ENCODE assay signal across 12 cellular contexts in genomic region chr18:11005528-11005927, GRCh38.
DNase-seq lines count a peak whose midpoint lies in the region; ATAC-seq and TF ChIP-seq lines count a peak whose summit lies in the region.
"Had no signal": no experiment of that assay in that cellular context is flagged by ENCODE, and none has a peak within 500 bp of the region (broad histone marks: within the 10 kb centered on the region; RNA-seq: fewer than 3 reads in every experiment).

No MANE protein-coding gene starts in this region.

- peak overlapping the region; percentile 52 for H3K27ac Mint-ChIP-seq in endodermal cell
- H3K27ac Mint-ChIP-seq: activated naive CD4-positive, alpha-beta T cell treated with anti-CD3 and anti-CD28 coated beads for 36 hours had no signal

- WGBS in endodermal cell (ENCODE audit: insufficient coverage in 1 of 2, insufficient read length in 1 of 2), 2 experiments = 71 to 72% methylated on average over 2 to 5 of the region's 5 CpGs
- WGBS in mesendoderm (ENCODE audit: extremely low coverage, insufficient coverage, low lambda C conversion rate) = no CpG with 5 or more reads among the region's 5 CpGs

- in situ Hi-C loops in ACHN (cut with HindIII; ENCODE audit: low pct_ligation_motif_present, low pct_unique_long_range_greater_than_20kb, low sequenced_read_pairs) = no loop called here

- no peak overlapping the region for H3K4me3 Mint-ChIP-seq in endodermal cell
- H3K4me3 Mint-ChIP-seq: activated naive CD4-positive, alpha-beta T cell treated with anti-CD3 and anti-CD28 coated beads for 36 hours had no signal

- H2BK5ac ChIP-seq in mesendoderm (ENCODE audit: low read length) = no peak overlapping the region

- H2BK120ac ChIP-seq in mesendoderm (ENCODE audit: low read depth, low read length) = no peak overlapping the region

- H3K9ac ChIP-seq in endodermal cell (ENCODE audit: extremely low read depth, low read length, poor library complexity, severe bottlenecking) (no peak overlapping the region), mesendoderm (ENCODE audit: low read length) (no peak overlapping the region)
- H3K9ac ChIP-seq: BLaER1 treated with 17β-estradiol and CSF1 and Interleukin-3, amounts not matched to agents 10 nM and 100 nM had no signal

- ATAC-seq in HG02840 (IDR thresholded peaks at IDR 0.05; ENCODE audit: low FRiP score, unreplicated experiment) = no peak
- ATAC-seq in HG03457 (IDR thresholded peaks at IDR 0.05; ENCODE audit: unreplicated experiment) = no peak

- no peaks in the 10 kb centered on the region for H3K79me1 ChIP-seq in mesendoderm (ENCODE audit: low read length)

- H3K36me3 ChIP-seq in endodermal cell (ENCODE audit: control insufficient read depth, insufficient read depth, low read length) = no peaks in the 10 kb centered on the region
- H3K36me3 ChIP-seq in mesendoderm (ENCODE audit: control insufficient read depth, insufficient read depth, low read length) = no peaks in the 10 kb centered on the region
- H3K36me3 ChIP-seq: BLaER1 treated with 17β-estradiol and CSF1 and Interleukin-3, amounts not matched to agents 10 nM and 100 nM had no signal

- no peaks in the 10 kb centered on the region for H3K27me3 Mint-ChIP-seq in endodermal cell (ENCODE audit: insufficient read depth)

- H3K79me2 ChIP-seq in mesendoderm (ENCODE audit: control insufficient read depth, insufficient read depth, low read length) = no peaks in the 10 kb centered on the region

- H3K9me3 ChIP-seq in endodermal cell (ENCODE audit: control insufficient read depth, low read length) = no peaks in the 10 kb centered on the region

- no peak for TF ChIP-seq CTCF in endodermal cell (conservative IDR thresholded peaks at IDR 0.05)

- H3K4me2 ChIP-seq in mesendoderm (ENCODE audit: low read length) = no peak overlapping the region
- H3K4me2 ChIP-seq: BLaER1 treated with 17β-estradiol and CSF1 and Interleukin-3, amounts not matched to agents 10 nM and 100 nM had no signal

- H3K4me1 Mint-ChIP-seq in endodermal cell = peaks cover 26% of the 10 kb centered on the region

- peaks cover 5% of the 10 kb centered on the region for H3K4me1 ChIP-seq in endodermal cell (ENCODE audit: control insufficient read depth, insufficient read depth, low read length)
- H3K4me1 ChIP-seq in mesendoderm (ENCODE audit: control insufficient read depth, low read depth, low read length) = no peaks in the 10 kb centered on the region

- no peaks in the 10 kb centered on the region for H3K36me3 Mint-ChIP-seq in endodermal cell (ENCODE audit: low read depth)

- no peaks in the 10 kb centered on the region for H3K9me3 Mint-ChIP-seq in endodermal cell

- H3K56ac ChIP-seq in mesendoderm (ENCODE audit: low read length) = no peak overlapping the region

- H3K23ac ChIP-seq in mesendoderm (ENCODE audit: low read length) = no peak overlapping the region

- H2BK15ac ChIP-seq in mesendoderm (replicated peaks; ENCODE audit: low read depth) = no peak overlapping the region

- no peak overlapping the region for H4K8ac ChIP-seq in mesendoderm (ENCODE audit: low read depth, low read length)

- no peak overlapping the region for H3K4ac ChIP-seq in mesendoderm (ENCODE audit: low read depth, low read length)

- no peak overlapping the region for H4K5ac ChIP-seq in mesendoderm (ENCODE audit: low read length)

- H3K18ac ChIP-seq in mesendoderm (ENCODE audit: low read length) = no peak overlapping the region

- no peak overlapping the region for H2AK5ac ChIP-seq in mesendoderm (ENCODE audit: low read length)

- H3K27ac ChIP-seq in endodermal cell (ENCODE audit: low read depth, low read length) = no peak overlapping the region
- H3K27ac ChIP-seq in mesendoderm (ENCODE audit: low read depth, low read length) = no peak overlapping the region
- H3K27ac ChIP-seq: BLaER1 treated with 17β-estradiol and CSF1 and Interleukin-3, amounts not matched to agents 10 nM and 100 nM; skin epidermis had no signal

- DNase-seq in COLO829 (ENCODE audit: low spot score) (peak; percentile 87), LHCN-M2 (ENCODE audit: low read depth) (peak; percentile 100), endodermal cell (peak; percentile 78), mesendoderm (peak; percentile 71), ACHN (no peak), NOMO-1 treated with dmso at 0.1 percent for 144 hours (lab: John Stamatoyannopoulos, UW; ENCODE audit: unreplicated experiment) (no peak)
- DNase-seq: activated naive CD4-positive, alpha-beta T cell treated with anti-CD3 and anti-CD28 coated beads for 36 hours; NCI-H1694 had no signal

- H3K4me3 ChIP-seq in endodermal cell (ENCODE audit: low read length) (no peak overlapping the region), mesendoderm (ENCODE audit: low read length) (no peak overlapping the region)
- H3K4me3 ChIP-seq: BLaER1 treated with 17β-estradiol and CSF1 and Interleukin-3, amounts not matched to agents 10 nM and 100 nM; skin epidermis had no signal

- H3K27me3 ChIP-seq in endodermal cell (ENCODE audit: control insufficient read depth, insufficient read depth, low read length, poor library complexity, severe bottlenecking) (no peaks in the 10 kb centered on the region), mesendoderm (ENCODE audit: insufficient read depth, low read length, poor library complexity) (no peaks in the 10 kb centered on the region)
- H3K27me3 ChIP-seq: BLaER1 treated with 17β-estradiol and CSF1 and Interleukin-3, amounts not matched to agents 10 nM and 100 nM had no signal

Comparison
In these comparisons a context has a peak if more than half of its experiments do, and no peak if none do; other contexts are left out.
1. DNase-seq: peak in COLO829 (single experiment), LHCN-M2 (single experiment), endodermal cell (single experiment) and mesendoderm (single experiment); none in ACHN (single experiment) and NOMO-1 treated with dmso at 0.1 percent for 144 hours (single experiment).